8 cellular contexts compared by ENCODE assay signal in the genomic region with DNA sequence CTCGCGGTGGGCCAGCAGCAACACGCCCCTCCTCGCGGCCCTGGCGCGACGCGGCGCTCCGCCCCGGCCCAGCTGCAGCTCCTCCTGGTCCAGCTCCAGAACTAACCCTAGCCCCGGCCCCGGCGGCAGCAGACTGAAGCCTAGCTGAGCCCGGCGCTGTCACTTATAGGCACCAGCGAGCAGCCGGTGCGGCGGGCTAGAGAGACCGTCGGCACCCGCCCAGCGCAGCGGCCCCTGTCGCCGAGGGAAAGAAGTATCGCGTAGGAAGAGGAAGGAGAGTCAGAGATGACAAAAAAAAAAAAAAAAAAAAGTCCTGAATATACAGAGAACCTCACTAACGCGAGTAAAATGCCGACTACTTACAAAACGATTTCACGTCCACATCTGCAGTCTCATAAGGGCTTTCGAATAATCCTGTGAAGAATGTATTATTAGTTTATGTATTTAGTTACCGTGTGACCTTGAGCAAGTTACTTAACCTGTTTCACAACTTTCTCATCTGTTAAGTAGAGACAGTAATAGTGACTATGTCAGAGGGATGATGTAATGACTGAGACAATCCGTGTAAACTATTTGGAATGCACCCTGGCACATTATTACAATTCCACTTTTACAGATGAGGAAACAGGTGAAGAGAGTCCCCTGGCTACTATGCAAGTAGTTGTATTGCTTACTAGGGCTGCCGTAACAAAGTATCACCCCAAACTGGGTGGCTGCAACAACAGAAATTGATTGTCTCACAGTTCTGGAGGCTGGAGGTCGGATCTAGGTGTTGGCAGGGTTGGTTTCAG. TPM values are rescaled to one million over a fixed set of nuclear protein-coding genes. Genes with fewer than 3 reads are reported as not detected.
DNase-seq lines count a peak whose midpoint lies in the region; ATAC-seq and TF ChIP-seq lines count a peak whose summit lies in the region.

A gene (minus strand): TSS at position 135 of the 791 bp plus-strand sequence. CDS start 791 bp downstream, outside the sequence.

- DNase-seq in DMS 273 (lab: John Stamatoyannopoulos, UW; ENCODE audit: unreplicated experiment): peak; percentile 96
- peak; percentile 75 for DNase-seq in OCI-M2 (lab: John Stamatoyannopoulos, UW; ENCODE audit: unreplicated experiment)
- peak; percentile 90 for DNase-seq in activated T-cell treated with anti-CD3 and anti-CD28 coated beads for 48 hours (ENCODE audit: low read depth)
- DNase-seq in epithelial cell of proximal tubule (ENCODE audit: low read depth): peak; percentile 92
- peak; percentile 85 to 92 for DNase-seq in stimulated activated CD8-positive, alpha-beta memory T cell treated with anti-CD3 and anti-CD28 coated beads, Interleukin-7, amount 100 ng/mL, for 1 hour (ENCODE audit: low read depth in 2 of 2)

- peak; percentile 82 for TF ChIP-seq CTCF in epithelial cell of proximal tubule (conservative IDR thresholded peaks at IDR 0.05; ENCODE audit: low read depth, low read length)

- WGBS in HUES64: 7% methylated on average over 37 of the region's 40 CpGs

- H3K27ac ChIP-seq in HUES64 (ENCODE audit: low read depth, low read length): peak within 1 kb of the TSS; percentile 50; the same call in 1 of the 2 replicates
- H3K27ac ChIP-seq in mucosa of rectum (ENCODE audit: low read depth in 2 of 2, low read length in 2 of 2): peak within 1 kb of the TSS; percentile 82 to 86

- H3K4me1 ChIP-seq in HUES64 (ENCODE audit: insufficient read depth, low read length) (peaks cover 17% of the 10 kb centered on the region; the same call in 1 of the 2 replicates), mucosa of rectum (ENCODE audit: control insufficient read depth in 2 of 2, insufficient read depth in 2 of 2, low read length in 2 of 2) (peaks cover 33 to 35% of the 10 kb centered on the region in 2 donors)

- H3K9me3 ChIP-seq in HUES64 (ENCODE audit: insufficient read depth, low read depth, low read length) (no peaks in the 10 kb centered on the region), mucosa of rectum (ENCODE audit: control insufficient read depth in 2 of 2, low read length in 2 of 2) (no peaks in the 10 kb centered on the region)

- ATAC-seq in GM21423 (IDR thresholded peaks at IDR 0.05; ENCODE audit: unreplicated experiment): peak; percentile 91

- H3K4me3 ChIP-seq in HUES64 (ENCODE audit: low read length): peak within 1 kb of the TSS; percentile 63
- H3K4me3 ChIP-seq in epithelial cell of proximal tubule (ENCODE audit: low read depth, low read length): peak within 1 kb of the TSS; percentile 74
- peak within 1 kb of the TSS; percentile 76 to 77 for H3K4me3 ChIP-seq in mucosa of rectum (ENCODE audit: low read length in 2 of 2)

- no peaks in the 10 kb centered on the region for H3K36me3 ChIP-seq in HUES64 (ENCODE audit: insufficient read depth, low read length)
- peaks cover 0 to 4% of the 10 kb centered on the region in 2 donors for H3K36me3 ChIP-seq in mucosa of rectum (ENCODE audit: control insufficient read depth in 2 of 2, insufficient read depth in 2 of 2, low read length in 2 of 2)

- no peaks in the 10 kb centered on the region for H3K27me3 ChIP-seq in HUES64 (ENCODE audit: insufficient read depth, low read length)
- no peaks in the 10 kb centered on the region for H3K27me3 ChIP-seq in mucosa of rectum (ENCODE audit: control insufficient read depth in 2 of 2, insufficient read depth in 2 of 2, low read length in 2 of 2)

- peak within 1 kb of the TSS; percentile 76 for H3K9ac ChIP-seq in HUES64 (ENCODE audit: low read depth, low read length)
- H3K9ac ChIP-seq in mucosa of rectum (ENCODE audit: low read depth in 1 of 2, low read length in 2 of 2): peak within 1 kb of the TSS; percentile 89 to 94

RNA-seq across cellular contexts. Expression of the gene that starts here (rescaled TPM):
- polyA plus RNA-seq in HUES64 (2013, experiment 1 of 2): 17.4 TPM
- 16.9 TPM for polyA plus RNA-seq in HUES64 (2013, experiment 2 of 2)
- total RNA-seq in epithelial cell of proximal tubule: 14.8 and 21.9 TPM in 2 replicates

Comparison
In these comparisons a context has a peak if more than half of its experiments do, and no peak if none do; other contexts are left out.
1. Peak in every context shown above with its lines: DNase-seq, ATAC-seq, H3K4me3 ChIP-seq and H3K27ac ChIP-seq.